ENCODE assay signal across 1 cellular context in genomic region chr20:62120365-62120762, GRCh38.
A peak's percentile ranks its signal among the peaks of the same experiment; 100 is the strongest.
TF ChIP-seq lines count a peak whose summit lies in the region.

No MANE protein-coding gene starts in this region.

TF ChIP-seq in HepG2, 621 proteins besides CTCF, POLR2A, EP300 and RAD21 (continued from another document and continues in another):
- TF ChIP-seq, protein P1, sequence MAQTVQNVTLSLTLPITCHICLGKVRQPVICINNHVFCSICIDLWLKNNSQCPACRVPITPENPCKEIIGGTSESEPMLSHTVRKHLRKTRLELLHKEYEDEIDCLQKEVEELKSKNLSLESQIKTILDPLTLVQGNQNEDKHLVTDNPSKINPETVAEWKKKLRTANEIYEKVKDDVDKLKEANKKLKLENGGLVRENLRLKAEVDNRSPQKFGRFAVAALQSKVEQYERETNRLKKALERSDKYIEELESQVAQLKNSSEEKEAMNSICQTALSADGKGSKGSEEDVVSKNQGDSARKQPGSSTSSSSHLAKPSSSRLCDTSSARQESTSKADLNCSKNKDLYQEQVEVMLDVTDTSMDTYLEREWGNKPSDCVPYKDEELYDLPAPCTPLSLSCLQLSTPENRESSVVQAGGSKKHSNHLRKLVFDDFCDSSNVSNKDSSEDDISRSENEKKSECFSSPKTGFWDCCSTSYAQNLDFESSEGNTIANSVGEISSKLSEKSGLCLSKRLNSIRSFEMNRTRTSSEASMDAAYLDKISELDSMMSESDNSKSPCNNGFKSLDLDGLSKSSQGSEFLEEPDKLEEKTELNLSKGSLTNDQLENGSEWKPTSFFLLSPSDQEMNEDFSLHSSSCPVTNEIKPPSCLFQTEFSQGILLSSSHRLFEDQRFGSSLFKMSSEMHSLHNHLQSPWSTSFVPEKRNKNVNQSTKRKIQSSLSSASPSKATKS (CRISPR knock-in tag; IDR thresholded peaks at IDR 0.05), result no peak
- TF ChIP-seq HIVEP1 (CRISPR knock-in tag; IDR thresholded peaks at IDR 0.05) (no peak), MATR3 (CRISPR knock-in tag; IDR thresholded peaks at IDR 0.05) (no peak), KIAA2018 (CRISPR knock-in tag; IDR thresholded peaks at IDR 0.05; ENCODE audit: borderline replicate concordance) (no peak), XBP1 (CRISPR knock-in tag; IDR thresholded peaks at IDR 0.05) (no peak), YEATS2 (CRISPR knock-in tag; IDR thresholded peaks at IDR 0.05; ENCODE audit: borderline replicate concordance) (no peak), NFE2L2 (IDR thresholded peaks at IDR 0.05; ENCODE audit: low read length) (no peak), SRY (CRISPR knock-in tag; IDR thresholded peaks at IDR 0.05) (peak; percentile 7; the same call in 1 of the 2 replicates), MXI1 (IDR thresholded peaks at IDR 0.05; ENCODE audit: borderline replicate concordance, low read depth, low read length) (no peak), GPBP1L1 (CRISPR knock-in tag; IDR thresholded peaks at IDR 0.05) (no peak), GATAD2A (CRISPR knock-in tag; IDR thresholded peaks at IDR 0.05) (no peak), HNF4G (IDR thresholded peaks at IDR 0.05; ENCODE audit: borderline replicate concordance, low read depth, low read length) (no peak), HNF4G (CRISPR knock-in tag; IDR thresholded peaks at IDR 0.05; ENCODE audit: borderline replicate concordance, low read depth) (no peak), ZNF784 (CRISPR knock-in tag; IDR thresholded peaks at IDR 0.05; ENCODE audit: borderline replicate concordance) (no peak), HMG20A (CRISPR knock-in tag; IDR thresholded peaks at IDR 0.05; ENCODE audit: borderline replicate concordance) (no peak), SP4 (CRISPR knock-in tag; IDR thresholded peaks at IDR 0.05) (0 out of 2 replicates have a peak, but pooled peaks have one; percentile 0), ZNF790 (CRISPR knock-in tag; IDR thresholded peaks at IDR 0.05; ENCODE audit: borderline replicate concordance) (no peak), ZNF230 (CRISPR knock-in tag; IDR thresholded peaks at IDR 0.05) (no peak), ZBTB37 (CRISPR knock-in tag; IDR thresholded peaks at IDR 0.05) (no peak), ZNF354B (CRISPR knock-in tag; IDR thresholded peaks at IDR 0.05) (no peak), KDM3A (CRISPR knock-in tag; IDR thresholded peaks at IDR 0.05; ENCODE audit: low read depth) (no peak), TMF1 (CRISPR knock-in tag; IDR thresholded peaks at IDR 0.05; ENCODE audit: low read depth) (no peak), HMGXB4 (CRISPR knock-in tag; IDR thresholded peaks at IDR 0.05; ENCODE audit: borderline replicate concordance in 1 of 2, low read depth in 1 of 2) (peak in 1 of 2 experiments; percentile 7; a peak in 1 of 4 replicates), ZNF629 (CRISPR knock-in tag; conservative IDR thresholded peaks at IDR 0.05) (peak; percentile 53; the same call in 1 of the 2 replicates), MBNL3 (CRISPR knock-in tag; conservative IDR thresholded peaks at IDR 0.05) (no peak), GABPB1 (CRISPR knock-in tag; IDR thresholded peaks at IDR 0.05) (0 out of 2 replicates have a peak, but pooled peaks have one; percentile 3), MAFG (CRISPR knock-in tag; IDR thresholded peaks at IDR 0.05) (no peak), ZNF558 (CRISPR knock-in tag; IDR thresholded peaks at IDR 0.05; ENCODE audit: borderline replicate concordance) (0 out of 2 replicates have a peak, but pooled peaks have one; percentile 5), ZSCAN20 (CRISPR knock-in tag; IDR thresholded peaks at IDR 0.05; ENCODE audit: borderline replicate concordance) (no peak), RAD51 (IDR thresholded peaks at IDR 0.05; ENCODE audit: borderline replicate concordance) (no peak), ADNP (CRISPR knock-in tag; IDR thresholded peaks at IDR 0.05) (no peak), GPN1 (CRISPR knock-in tag; IDR thresholded peaks at IDR 0.05; ENCODE audit: borderline replicate concordance) (no peak), SP5 (CRISPR knock-in tag; IDR thresholded peaks at IDR 0.05; ENCODE audit: borderline replicate concordance, low read depth) (no peak), ARHGAP35 (CRISPR knock-in tag; IDR thresholded peaks at IDR 0.05; ENCODE audit: borderline replicate concordance) (0 out of 2 replicates have a peak, but pooled peaks have one; percentile 4), EHMT2 (IDR thresholded peaks at IDR 0.05; ENCODE audit: borderline replicate concordance, low read depth, low read length) (0 out of 2 replicates have a peak, but pooled peaks have one; percentile 3), FOXO1 (CRISPR knock-in tag; IDR thresholded peaks at IDR 0.05) (no peak), MEIS2 (CRISPR knock-in tag; IDR thresholded peaks at IDR 0.05) (no peak), ZNF138 (CRISPR knock-in tag; IDR thresholded peaks at IDR 0.05; ENCODE audit: low read depth) (no peak)
- TF ChIP-seq, protein P2, sequence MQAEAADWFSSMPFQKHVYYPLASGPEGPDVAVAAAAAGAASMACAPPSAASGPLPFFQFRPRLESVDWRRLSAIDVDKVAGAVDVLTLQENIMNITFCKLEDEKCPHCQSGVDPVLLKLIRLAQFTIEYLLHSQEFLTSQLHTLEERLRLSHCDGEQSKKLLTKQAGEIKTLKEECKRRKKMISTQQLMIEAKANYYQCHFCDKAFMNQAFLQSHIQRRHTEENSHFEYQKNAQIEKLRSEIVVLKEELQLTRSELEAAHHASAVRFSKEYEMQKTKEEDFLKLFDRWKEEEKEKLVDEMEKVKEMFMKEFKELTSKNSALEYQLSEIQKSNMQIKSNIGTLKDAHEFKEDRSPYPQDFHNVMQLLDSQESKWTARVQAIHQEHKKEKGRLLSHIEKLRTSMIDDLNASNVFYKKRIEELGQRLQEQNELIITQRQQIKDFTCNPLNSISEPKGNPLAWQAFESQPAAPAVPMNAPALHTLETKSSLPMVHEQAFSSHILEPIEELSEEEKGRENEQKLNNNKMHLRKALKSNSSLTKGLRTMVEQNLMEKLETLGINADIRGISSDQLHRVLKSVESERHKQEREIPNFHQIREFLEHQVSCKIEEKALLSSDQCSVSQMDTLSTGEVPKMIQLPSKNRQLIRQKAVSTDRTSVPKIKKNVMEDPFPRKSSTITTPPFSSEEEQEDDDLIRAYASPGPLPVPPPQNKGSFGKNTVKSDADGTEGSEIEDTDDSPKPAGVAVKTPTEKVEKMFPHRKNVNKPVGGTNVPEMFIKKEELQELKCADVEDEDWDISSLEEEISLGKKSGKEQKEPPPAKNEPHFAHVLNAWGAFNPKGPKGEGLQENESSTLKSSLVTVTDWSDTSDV (CRISPR knock-in tag; IDR thresholded peaks at IDR 0.05), result peak; percentile 79; the same call in 1 of the 2 replicates
- TF ChIP-seq, protein P3, sequence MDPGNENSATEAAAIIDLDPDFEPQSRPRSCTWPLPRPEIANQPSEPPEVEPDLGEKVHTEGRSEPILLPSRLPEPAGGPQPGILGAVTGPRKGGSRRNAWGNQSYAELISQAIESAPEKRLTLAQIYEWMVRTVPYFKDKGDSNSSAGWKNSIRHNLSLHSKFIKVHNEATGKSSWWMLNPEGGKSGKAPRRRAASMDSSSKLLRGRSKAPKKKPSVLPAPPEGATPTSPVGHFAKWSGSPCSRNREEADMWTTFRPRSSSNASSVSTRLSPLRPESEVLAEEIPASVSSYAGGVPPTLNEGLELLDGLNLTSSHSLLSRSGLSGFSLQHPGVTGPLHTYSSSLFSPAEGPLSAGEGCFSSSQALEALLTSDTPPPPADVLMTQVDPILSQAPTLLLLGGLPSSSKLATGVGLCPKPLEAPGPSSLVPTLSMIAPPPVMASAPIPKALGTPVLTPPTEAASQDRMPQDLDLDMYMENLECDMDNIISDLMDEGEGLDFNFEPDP (CRISPR knock-in tag; conservative IDR thresholded peaks at IDR 0.05), result no peak
- TF ChIP-seq, protein P4, sequence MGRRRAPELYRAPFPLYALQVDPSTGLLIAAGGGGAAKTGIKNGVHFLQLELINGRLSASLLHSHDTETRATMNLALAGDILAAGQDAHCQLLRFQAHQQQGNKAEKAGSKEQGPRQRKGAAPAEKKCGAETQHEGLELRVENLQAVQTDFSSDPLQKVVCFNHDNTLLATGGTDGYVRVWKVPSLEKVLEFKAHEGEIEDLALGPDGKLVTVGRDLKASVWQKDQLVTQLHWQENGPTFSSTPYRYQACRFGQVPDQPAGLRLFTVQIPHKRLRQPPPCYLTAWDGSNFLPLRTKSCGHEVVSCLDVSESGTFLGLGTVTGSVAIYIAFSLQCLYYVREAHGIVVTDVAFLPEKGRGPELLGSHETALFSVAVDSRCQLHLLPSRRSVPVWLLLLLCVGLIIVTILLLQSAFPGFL (CRISPR knock-in tag; IDR thresholded peaks at IDR 0.05), result 0 out of 2 replicates have a peak, but pooled peaks have one; percentile 40
